12 cellular contexts compared by ENCODE assay signal in the genomic region with DNA sequence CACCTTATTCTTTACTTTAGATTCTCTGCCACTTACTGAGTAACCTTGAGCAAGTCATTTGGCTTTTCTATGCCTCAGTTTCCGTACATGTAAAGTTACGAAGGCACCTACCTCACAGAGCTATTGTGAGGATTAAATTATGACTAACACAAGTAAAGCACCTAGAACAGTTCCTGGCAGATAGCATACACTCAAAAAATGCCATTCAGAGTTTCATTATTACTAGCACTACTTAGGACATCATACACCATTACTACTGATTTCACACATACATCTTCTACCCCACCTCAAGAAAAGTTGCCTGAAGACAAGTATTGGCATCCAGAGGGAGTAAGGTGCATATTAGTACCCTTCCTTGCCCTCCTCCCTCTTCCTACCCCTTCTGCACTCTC.
DNase-seq lines count a peak whose midpoint lies in the region; ATAC-seq and TF ChIP-seq lines count a peak whose summit lies in the region.
"Had no signal": no experiment of that assay in that cellular context is flagged by ENCODE, and none has a peak within 500 bp of the region (broad histone marks: within the 10 kb centered on the region; RNA-seq: fewer than 3 reads in every experiment).

No MANE protein-coding gene starts in this region.

- peak overlapping the region; percentile 1 for H3K27ac Mint-ChIP-seq in Calu3 (ENCODE audit: unreplicated experiment)
- H3K27ac Mint-ChIP-seq in naive thymus-derived CD8-positive, alpha-beta T cell, result no peak overlapping the region
- H3K27ac Mint-ChIP-seq: CD14-positive monocyte had no signal

- ATAC-seq in GM19372 (IDR thresholded peaks at IDR 0.05; ENCODE audit: low read depth, unreplicated experiment), result peak; percentile 62
- peak; percentile 96 for ATAC-seq in HG02884 (IDR thresholded peaks at IDR 0.05; ENCODE audit: unreplicated experiment)
- no peak for ATAC-seq in RWPE2 (ENCODE audit: low read depth)
- ATAC-seq in naive thymus-derived CD8-positive, alpha-beta T cell, result no peak
- ATAC-seq: left cardiac atrium had no signal

- intact Hi-C loops in Calu3 (cut with micrococcal nuclease; ENCODE audit: unreplicated experiment), result no loop called here

- TF ChIP-seq CTCF in Calu3 (IDR thresholded peaks at IDR 0.05; ENCODE audit: unreplicated experiment), result no peak
- no peak for TF ChIP-seq CTCF in RWPE2 (IDR thresholded peaks at IDR 0.05; ENCODE audit: poor library complexity, severe bottlenecking)
- no peak for TF ChIP-seq CTCF in RWPE1 (conservative IDR thresholded peaks at IDR 0.05; ENCODE audit: low read depth)

- no peak overlapping the region for H3K4me3 ChIP-seq in RWPE2 (ENCODE audit: severe bottlenecking)

- peaks cover 4% of the 10 kb centered on the region for H3K9me3 Mint-ChIP-seq in Calu3 (ENCODE audit: low read depth, unreplicated experiment)
- no peaks in the 10 kb centered on the region for H3K9me3 Mint-ChIP-seq in naive thymus-derived CD8-positive, alpha-beta T cell
- H3K9me3 Mint-ChIP-seq: CD14-positive monocyte had no signal

- H3K36me3 ChIP-seq in RWPE2 (ENCODE audit: low read depth), result peaks cover 4% of the 10 kb centered on the region; the same call in 1 of the 2 replicates

- no peaks in the 10 kb centered on the region for H3K9me3 ChIP-seq in RWPE2 (ENCODE audit: severe bottlenecking)

- POLR2A ChIA-PET in naive thymus-derived CD8-positive, alpha-beta T cell (lab: Charles Lee), result no interaction called here
- POLR2A ChIA-PET in RWPE1 (lab: Yijun Ruan, JAX; ENCODE audit: low non-redundant PET), result no interaction called here

- peak overlapping the region; percentile 82 for H3K27ac ChIP-seq in RWPE2 (ENCODE audit: poor library complexity, severe bottlenecking)
- H3K27ac ChIP-seq in RWPE1, result no peak overlapping the region

- peaks cover 62% of the 10 kb centered on the region for H3K36me3 Mint-ChIP-seq in Calu3 (ENCODE audit: insufficient read depth, unreplicated experiment)
- no peaks in the 10 kb centered on the region for H3K36me3 Mint-ChIP-seq in naive thymus-derived CD8-positive, alpha-beta T cell
- H3K36me3 Mint-ChIP-seq: CD14-positive monocyte had no signal

- no TSS peak for BruUV-seq in Calu3 (replicated peaks; lab: Mats Ljungman, UMichigan)

- peaks cover 67% of the 10 kb centered on the region for H3K4me1 Mint-ChIP-seq in Calu3 (ENCODE audit: low read depth, unreplicated experiment)
- H3K4me1 Mint-ChIP-seq in naive thymus-derived CD8-positive, alpha-beta T cell, result no peaks in the 10 kb centered on the region
- H3K4me1 Mint-ChIP-seq: CD14-positive monocyte had no signal

- CTCF ChIA-PET in Calu3 (lab: Charles Lee) (interaction anchor here (1.2 to 1.3 kb wide), 2 partner anchors 8 to 11 kb away, joined by 3 to 5 read pairs; no protein-coding TSS in a partner anchor), RWPE1 (lab: Yijun Ruan, JAX) (interaction anchor here (0.6 kb wide), 1 partner anchor 206 kb away, joined by 6 read pairs; no protein-coding TSS in a partner anchor)

- H3K27me3 Mint-ChIP-seq in Calu3 (ENCODE audit: unreplicated experiment), result no peaks in the 10 kb centered on the region
- peaks cover 2 to 30% (median 8%) of the 10 kb centered on the region in 5 donors for H3K27me3 Mint-ChIP-seq in naive thymus-derived CD8-positive, alpha-beta T cell

- H3K4me3 Mint-ChIP-seq in Calu3 (ENCODE audit: low read depth, unreplicated experiment), result peak overlapping the region; percentile 7
- no peak overlapping the region for H3K4me3 Mint-ChIP-seq in naive thymus-derived CD8-positive, alpha-beta T cell
- H3K4me3 Mint-ChIP-seq: CD14-positive monocyte had no signal

- no peak for DNase-seq in Calu3
- DNase-seq in RWPE2 (ENCODE audit: low spot score), result no peak
- no peak for DNase-seq in GF-D8 (lab: John Stamatoyannopoulos, UW)
- no peak for DNase-seq in NCI-H510A treated with DMSO at 0.1 percent for 48 hours (lab: John Stamatoyannopoulos, UW)
- DNase-seq in naive thymus-derived CD8-positive, alpha-beta T cell, result no peak
- no peak for DNase-seq in RWPE1 (ENCODE audit: low spot score)
- DNase-seq: activated CD4-positive, alpha-beta T cell treated with anti-CD3 and anti-CD28 coated beads for 1 hour; left cardiac atrium; NCI-H187 had no signal

- H3K4me1 ChIP-seq in RWPE2 (ENCODE audit: insufficient read depth, poor library complexity, severe bottlenecking), result peaks cover 39% of the 10 kb centered on the region

- no peaks in the 10 kb centered on the region for H3K27me3 ChIP-seq in RWPE2 (ENCODE audit: insufficient read depth, poor library complexity, severe bottlenecking)

Comparison
In these comparisons a context has a peak if more than half of its experiments do, and no peak if none do; other contexts are left out.
1. ATAC-seq: peak in GM19372 (single experiment) and HG02884 (single experiment); none in RWPE2 (single experiment) and naive thymus-derived CD8-positive, alpha-beta T cell (0 of 2).